ENCODE assay signal across 25 cellular contexts in genomic region chr2:230307485-230307884, GRCh38. TPM values are rescaled to one million over a fixed set of nuclear protein-coding genes. Genes with fewer than 3 reads are reported as not detected.
DNase-seq lines count a peak whose midpoint lies in the region; ATAC-seq and TF ChIP-seq lines count a peak whose summit lies in the region.
"Had no signal": no experiment of that assay in that cellular context is flagged by ENCODE, and none has a peak within 500 bp of the region (broad histone marks: within the 10 kb centered on the region; RNA-seq: fewer than 3 reads in every experiment).

No MANE protein-coding gene starts in this region.

- no CpG with 5 or more reads among the region's 2 CpGs for WGBS in neuronal stem cell (ENCODE audit: extremely low coverage in 2 of 2, insufficient read length in 2 of 2, insufficient replicate concordance in 1 of 2), 2 donors

- peaks cover 16 to 29% of the 10 kb centered on the region in 2 donors for H3K9me3 Mint-ChIP-seq in stimulated activated naive CD8-positive, alpha-beta T cell treated with anti-CD3 and anti-CD28 coated beads, Interleukin-15, amount 100 ng/mL, for 72 hours
- peaks cover 6% of the 10 kb centered on the region for H3K9me3 Mint-ChIP-seq in stimulated activated effector memory CD8-positive, alpha-beta T cell treated with anti-CD3 and anti-CD28 coated beads, Interleukin-12 subunit alpha, Interleukin-12 subunit beta, amount 100 ng/mL, for 72 hours
- peaks cover 28% of the 10 kb centered on the region for H3K9me3 Mint-ChIP-seq in WTC11

- H3K27me3 ChIP-seq in neuronal stem cell (ENCODE audit: control insufficient read depth in 3 of 3, insufficient read depth in 3 of 3, low read depth in 1 of 3, low read length in 3 of 3) = no peaks in the 10 kb centered on the region
- H3K27me3 ChIP-seq: BE2C, BLaER1 had no signal

- peak overlapping the region; percentile 49 for H2BK15ac ChIP-seq in neuronal stem cell (ENCODE audit: low read length)

- no peak overlapping the region for H3K27ac ChIP-seq in neuronal stem cell (replicated peaks; ENCODE audit: low read length)
- H3K27ac ChIP-seq: BLaER1 had no signal

- H2BK12ac ChIP-seq in neuronal stem cell (ENCODE audit: low read length) = no peak overlapping the region

- peak overlapping the region; percentile 10 for H3K23ac ChIP-seq in neuronal stem cell (ENCODE audit: low read depth, low read length, poor library complexity)

- no peaks in the 10 kb centered on the region for H3K36me3 ChIP-seq in neuronal stem cell (replicated peaks in 1 of 2; ENCODE audit: control insufficient read depth in 2 of 2, insufficient read depth in 2 of 2, low read length in 2 of 2)
- H3K36me3 ChIP-seq: BE2C, BLaER1 had no signal

- no peaks in the 10 kb centered on the region for H3K27me3 Mint-ChIP-seq in stimulated activated naive CD8-positive, alpha-beta T cell treated with anti-CD3 and anti-CD28 coated beads, Interleukin-15, amount 100 ng/mL, for 72 hours
- H3K27me3 Mint-ChIP-seq in WTC11 (ENCODE audit: low read depth) = 0 out of 2 replicates have a peak, but pooled peaks cover 3% of the 10 kb centered on the region
- H3K27me3 Mint-ChIP-seq: CD4-positive, alpha-beta memory T cell; CD4-positive, CD25-positive, alpha-beta regulatory T cell; CD8-positive, alpha-beta memory T cell had no signal

- H3K4me3 ChIP-seq in neuronal stem cell (ENCODE audit: low read length in 2 of 2) = peak overlapping the region in 1 of 2 donors; percentile 12
- H3K4me3 ChIP-seq: BLaER1, GM12878 had no signal

- POLR2A ChIA-PET in WTC11 (lab: Charles Lee) = no interaction called here

- TF ChIP-seq CTCF in WTC11 (IDR thresholded peaks at IDR 0.05) = no peak

- H3K27ac Mint-ChIP-seq in stimulated activated naive CD8-positive, alpha-beta T cell treated with anti-CD3 and anti-CD28 coated beads, Interleukin-15, amount 100 ng/mL, for 72 hours = peak overlapping the region in 1 of 2 donors; percentile 48
- peak overlapping the region; percentile 29 for H3K27ac Mint-ChIP-seq in stimulated activated effector memory CD8-positive, alpha-beta T cell treated with anti-CD3 and anti-CD28 coated beads, Interleukin-12 subunit alpha, Interleukin-12 subunit beta, amount 100 ng/mL, for 72 hours
- no peak overlapping the region for H3K27ac Mint-ChIP-seq in WTC11

- CTCF ChIA-PET in WTC11 (lab: Charles Lee) = interaction anchor here (0.6 kb wide), 1 partner anchor 148 kb away, joined by 3 read pairs; no protein-coding TSS in a partner anchor

- no peak overlapping the region for H3K9ac ChIP-seq in neuronal stem cell (ENCODE audit: low read depth, low read length, poor library complexity)
- H3K9ac ChIP-seq: BLaER1 had no signal

- peaks cover 23% of the 10 kb centered on the region for H3K36me3 Mint-ChIP-seq in stimulated activated effector memory CD8-positive, alpha-beta T cell treated with anti-CD3 and anti-CD28 coated beads, Interleukin-12 subunit alpha, Interleukin-12 subunit beta, amount 100 ng/mL, for 72 hours
- peaks cover 25% of the 10 kb centered on the region for H3K36me3 Mint-ChIP-seq in WTC11

- no peak overlapping the region for H4K91ac ChIP-seq in neuronal stem cell (ENCODE audit: low read depth, low read length, poor library complexity)

- no peak for DNase-seq in stimulated activated naive CD8-positive, alpha-beta T cell treated with anti-CD3 and anti-CD28 coated beads, Interleukin-15, Interleukin-2, amounts not matched to agents 100 U/mL and 50 U/mL, for 24 hours
- no peak for DNase-seq in stimulated activated naive CD8-positive, alpha-beta T cell treated with anti-CD3 and anti-CD28 coated beads, Interleukin-15, amount 100 ng/mL, for 72 hours
- DNase-seq in neuronal stem cell (ENCODE audit: low spot score) (no peak), amygdala (lab: John Stamatoyannopoulos, UW) (no peak), WTC11 (ENCODE audit: low spot score) (no peak), NOMO-1 treated with dmso at 0.1 percent for 144 hours (lab: John Stamatoyannopoulos, UW; ENCODE audit: unreplicated experiment) (no peak)
- DNase-seq in stimulated activated effector memory CD8-positive, alpha-beta T cell treated with anti-CD3 and anti-CD28 coated beads, Interleukin-12 subunit alpha, Interleukin-12 subunit beta, amount 100 ng/mL, for 72 hours (ENCODE audit: low spot score in 2 of 2) = no peak
- DNase-seq: 8988T; ACHN; BE2C; C1 segment of cervical spinal cord; CD4-positive, alpha-beta memory T cell; CD4-positive, CD25-positive, alpha-beta regulatory T cell; CD8-positive, alpha-beta memory T cell; COR-L47; DMS 273 treated with DMSO at 0.1 percent for 48 hours; DMS153; DMS53; DMS79; DND-41; EL; GDM1 had no signal

- H3K4me3 Mint-ChIP-seq in stimulated activated naive CD8-positive, alpha-beta T cell treated with anti-CD3 and anti-CD28 coated beads, Interleukin-15, amount 100 ng/mL, for 72 hours = no peak overlapping the region
- H3K4me3 Mint-ChIP-seq in stimulated activated effector memory CD8-positive, alpha-beta T cell treated with anti-CD3 and anti-CD28 coated beads, Interleukin-12 subunit alpha, Interleukin-12 subunit beta, amount 100 ng/mL, for 72 hours = no peak overlapping the region
- no peak overlapping the region for H3K4me3 Mint-ChIP-seq in WTC11
- H3K4me3 Mint-ChIP-seq: CD14-positive monocyte; CD4-positive, alpha-beta memory T cell; CD4-positive, CD25-positive, alpha-beta regulatory T cell; CD8-positive, alpha-beta memory T cell had no signal

- no peak overlapping the region for H3K4ac ChIP-seq in neuronal stem cell (ENCODE audit: low read length)

- H3K79me1 ChIP-seq in neuronal stem cell (ENCODE audit: low read depth, low read length) = no peaks in the 10 kb centered on the region

- peaks cover 20% of the 10 kb centered on the region for H3K4me1 Mint-ChIP-seq in stimulated activated naive CD8-positive, alpha-beta T cell treated with anti-CD3 and anti-CD28 coated beads, Interleukin-15, amount 100 ng/mL, for 72 hours
- H3K4me1 Mint-ChIP-seq in stimulated activated effector memory CD8-positive, alpha-beta T cell treated with anti-CD3 and anti-CD28 coated beads, Interleukin-12 subunit alpha, Interleukin-12 subunit beta, amount 100 ng/mL, for 72 hours = no peaks in the 10 kb centered on the region
- peaks cover 11% of the 10 kb centered on the region for H3K4me1 Mint-ChIP-seq in WTC11

- H2AFZ ChIP-seq in neuronal stem cell (ENCODE audit: low read length) = no peak overlapping the region

- ATAC-seq in stimulated activated naive CD8-positive, alpha-beta T cell treated with anti-CD3 and anti-CD28 coated beads, Interleukin-15, Interleukin-2, amounts not matched to agents 100 U/mL and 50 U/mL, for 24 hours = peak; percentile 10
- ATAC-seq in stimulated activated naive CD8-positive, alpha-beta T cell treated with anti-CD3 and anti-CD28 coated beads, Interleukin-15, amount 100 ng/mL, for 72 hours = no peak
- no peak for ATAC-seq in stimulated activated effector memory CD8-positive, alpha-beta T cell treated with anti-CD3 and anti-CD28 coated beads, Interleukin-12 subunit alpha, Interleukin-12 subunit beta, amount 100 ng/mL, for 72 hours
- no peak for ATAC-seq in WTC11
- ATAC-seq: GM12878 had no signal

- H3K4me1 ChIP-seq in neuronal stem cell (ENCODE audit: control insufficient read depth in 2 of 2, insufficient read depth in 1 of 2, low read depth in 1 of 2, low read length in 2 of 2) = no peaks in the 10 kb centered on the region
- H3K4me1 ChIP-seq: BE2C had no signal

- no peak overlapping the region for H3K14ac ChIP-seq in neuronal stem cell (ENCODE audit: low read length)

- H2BK120ac ChIP-seq in neuronal stem cell (ENCODE audit: low read depth, low read length) = no peak overlapping the region

- no peak overlapping the region for H3K4me2 ChIP-seq in neuronal stem cell (ENCODE audit: insufficient read depth, low read length, poor library complexity, severe bottlenecking)
- H3K4me2 ChIP-seq: BLaER1 had no signal

- no peaks in the 10 kb centered on the region for H3K9me3 ChIP-seq in neuronal stem cell (replicated peaks in 1 of 2; ENCODE audit: control insufficient read depth in 2 of 2, insufficient read depth in 1 of 2, low read depth in 1 of 2, low read length in 2 of 2)
- H3K9me3 ChIP-seq: BE2C had no signal

- H2AK5ac ChIP-seq in neuronal stem cell (ENCODE audit: low read depth, low read length) = no peak overlapping the region

- peak overlapping the region; percentile 87 for H3K18ac ChIP-seq in neuronal stem cell (ENCODE audit: low read length)

- H4K8ac ChIP-seq in neuronal stem cell (ENCODE audit: low read depth, low read length) = peak overlapping the region; percentile 23

- H2BK5ac ChIP-seq in neuronal stem cell (ENCODE audit: low read length) = no peak overlapping the region

TF ChIP-seq in WTC11, 78 proteins besides CTCF, POLR2A, EP300 and RAD21:
- TF ChIP-seq SP1 (CRISPR knock-in tag; conservative IDR thresholded peaks at IDR 0.05) = no peak
- TF ChIP-seq FOXJ3 (CRISPR knock-in tag; IDR thresholded peaks at IDR 0.05; ENCODE audit: borderline replicate concordance) = no peak

RNA-seq across cellular contexts. Expression of gene SP140L, which starts 19.5 kb away (rescaled TPM):
- polyA plus RNA-seq in neuronal stem cell (2013, experiment 1 of 2) = 0.10 TPM
- polyA plus RNA-seq in neuronal stem cell (2013, experiment 2 of 2) = 0.10 TPM
- total RNA-seq in WTC11 (2021) = 2.7 to 3.8 TPM (median 3.2 TPM) in 3 replicates
